Comparison of ENCODE assay signal across 9 cellular contexts in the genomic region with DNA sequence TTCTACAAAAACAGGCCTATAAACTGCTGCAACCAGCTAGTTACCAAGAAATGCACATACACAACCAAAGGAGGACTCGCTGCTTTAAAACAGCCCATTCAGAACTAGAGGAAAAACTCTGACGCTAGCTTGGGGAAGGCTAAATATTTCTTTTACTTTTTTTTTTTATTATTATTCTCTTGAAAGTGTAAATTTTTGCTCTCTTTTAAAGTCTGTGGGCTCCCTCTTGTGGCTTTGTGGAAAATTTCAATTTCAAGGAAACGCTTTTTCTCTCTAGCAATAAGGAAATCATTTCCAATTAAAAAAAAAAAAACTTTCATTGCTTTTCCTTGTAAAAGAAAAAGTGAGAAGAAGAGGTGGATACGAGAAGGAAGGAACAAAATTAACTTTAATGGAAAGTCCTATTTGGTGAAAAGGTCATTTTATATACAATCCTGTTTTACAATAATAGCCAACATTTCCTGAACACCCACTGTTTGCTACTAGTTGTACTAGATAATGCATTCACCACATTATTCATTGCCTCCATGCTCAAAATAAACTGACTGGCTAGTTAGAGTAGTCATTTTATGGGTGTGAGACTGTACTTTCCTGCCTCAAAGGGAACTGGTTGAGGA. TPM values are rescaled to one million over a fixed set of nuclear protein-coding genes. Genes with fewer than 3 reads are reported as not detected.
A peak's percentile ranks its signal among the peaks of the same experiment; 100 is the strongest.
DNase-seq lines count a peak whose midpoint lies in the region; ATAC-seq and TF ChIP-seq lines count a peak whose summit lies in the region.
"Had no signal": no experiment of that assay in that cellular context is flagged by ENCODE, and none has a peak within 500 bp of the region (broad histone marks: within the 10 kb centered on the region; RNA-seq: fewer than 3 reads in every experiment).

No MANE protein-coding gene starts in this region.

- no peak for ATAC-seq in lung (ENCODE audit: insufficient read depth, low FRiP score)

- H3K4me3 ChIP-seq in lung = no peak overlapping the region
- H3K4me3 ChIP-seq in MG63 = no peak overlapping the region

- 15 to 16% methylated on average over 4 of the region's 4 CpGs for WGBS in lung, 2 donors

- H3K9me3 Mint-ChIP-seq in brain = no peaks in the 10 kb centered on the region
- H3K9me3 Mint-ChIP-seq: activated B cell treated with CpG ODN at 0.5 μM for 24 hours had no signal

- H3K36me3 ChIP-seq in lung (ENCODE audit: control insufficient read depth in 2 of 2, insufficient read depth in 2 of 2, low read length in 2 of 2) = peaks cover 1 to 12% of the 10 kb centered on the region in 2 donors
- H3K36me3 ChIP-seq in MG63 = no peaks in the 10 kb centered on the region

- H3K27me3 Mint-ChIP-seq in brain = no peaks in the 10 kb centered on the region
- H3K27me3 Mint-ChIP-seq: activated B cell treated with CpG ODN at 0.5 μM for 24 hours had no signal

- H3K27ac Mint-ChIP-seq in brain = peak overlapping the region in 3 of 5 experiments; percentile 14 to 39 (median 15)
- H3K27ac Mint-ChIP-seq: activated B cell treated with CpG ODN at 0.5 μM for 24 hours had no signal

- TF ChIP-seq CTCF in LNCAP (IDR thresholded peaks at IDR 0.05) = peak; percentile 64
- TF ChIP-seq CTCF in brain (conservative IDR thresholded peaks at IDR 0.05) = peak; percentile 87 to 93
- peak; percentile 2 for TF ChIP-seq CTCF in lung (IDR thresholded peaks at IDR 0.05; ENCODE audit: control extremely low read depth, extremely low read depth)

- DNase-seq in EL = peak; percentile 56
- DNase-seq in lung (ENCODE audit: low spot score) = no peak
- DNase-seq in H4 (ENCODE audit: low spot score) = no peak
- DNase-seq in stimulated activated CD4-positive, alpha-beta T cell treated with anti-CD3 and anti-CD28 coated beads, Interleukin-4, amount 100 ng/mL, for 24 hours = no peak
- DNase-seq in foreskin melanocyte = no peak
- DNase-seq in MG63 = no peak
- DNase-seq: activated B cell treated with CpG ODN at 0.5 μM for 24 hours had no signal

- H3K4me1 Mint-ChIP-seq in brain = peaks cover 22% of the 10 kb centered on the region
- H3K4me1 Mint-ChIP-seq: activated B cell treated with CpG ODN at 0.5 μM for 24 hours had no signal

- no peaks in the 10 kb centered on the region for H3K27me3 ChIP-seq in lung (ENCODE audit: control insufficient read depth, insufficient read depth)
- no peaks in the 10 kb centered on the region for H3K27me3 ChIP-seq in MG63

- no peaks in the 10 kb centered on the region for H3K36me3 Mint-ChIP-seq in brain

- no peak overlapping the region for H3K27ac ChIP-seq in lung (ENCODE audit: low read depth in 1 of 2, low read length in 1 of 2)

- no peak overlapping the region for H3K4me3 Mint-ChIP-seq in brain
- H3K4me3 Mint-ChIP-seq: activated B cell treated with CpG ODN at 0.5 μM for 24 hours had no signal

- H3K4me1 ChIP-seq in lung (ENCODE audit: control insufficient read depth in 2 of 2, insufficient read depth in 2 of 2, low read length in 2 of 2) = no peaks in the 10 kb centered on the region

- H3K9me3 ChIP-seq in lung (ENCODE audit: control insufficient read depth in 2 of 2, insufficient read depth in 1 of 2, low read length in 1 of 2) (peaks cover 0 to 2% of the 10 kb centered on the region in 2 donors), MG63 (no peaks in the 10 kb centered on the region)

RNA-seq across cellular contexts. Expression of a gene that starts 51.2 kb away (rescaled TPM):
- polyA plus RNA-seq in brain (ENCODE audit: insufficient read depth, low read depth, low replicate concordance) = not detected
- total RNA-seq in lung = under 1 TPM in 1 of 2 donors, not detected in 1; 0.12 TPM
- not detected for polyA plus RNA-seq in lung
- total RNA-seq in H4 (2014; rRNA removed; shearing (Covaris generic)) = not detected in 2 replicates
- not detected in 2 replicates for total RNA-seq in MG63 (2014; rRNA removed; shearing (Covaris generic); ENCODE audit: low replicate concordance)
- total RNA-seq: activated B cell treated with CpG ODN at 0.5 μM for 24 hours had no signal

Comparison
In these comparisons a context has a peak if more than half of its experiments do, and no peak if none do; other contexts are left out.
1. CTCF ChIP-seq: peak in every context shown above with its lines; median percentile 90 in brain; 64 in LNCAP; 2 in lung.